10 cellular contexts compared by ENCODE assay signal in genomic region chr3:49687419-49687795, GRCh38. TPM values are rescaled to one million over a fixed set of nuclear protein-coding genes. Genes with fewer than 3 reads are reported as not detected.
A peak's percentile ranks its signal among the peaks of the same experiment; 100 is the strongest.
DNase-seq lines count a peak whose midpoint lies in the region; ATAC-seq, FAIRE-seq and TF ChIP-seq lines count a peak whose summit lies in the region.
"Not testable (repeated sequence)": the region's sequence is repeated elsewhere in the genome, so short reads cannot be mapped to it uniquely, and the experiment has no call there.
"Had no signal": no experiment of that assay in that cellular context is flagged by ENCODE, and none has a peak within 500 bp of the region (broad histone marks: within the 10 kb centered on the region; RNA-seq: fewer than 3 reads in every experiment).

No MANE protein-coding gene starts in this region.

- peaks cover 32% of the 10 kb centered on the region for H3K36me3 Mint-ChIP-seq in CD8-positive, alpha-beta T cell
- peaks cover 14% of the 10 kb centered on the region for H3K36me3 Mint-ChIP-seq in activated CD4-positive, alpha-beta memory T cell treated with anti-CD3 and anti-CD28 coated beads for 36 hours
- H3K36me3 Mint-ChIP-seq in astrocyte (ENCODE audit: low read depth, unreplicated experiment); neural crest cell (ENCODE audit: low read depth): not testable (repeated sequence)

- TF ChIP-seq CTCF in CD8-positive, alpha-beta T cell (IDR thresholded peaks at IDR 0.05); astrocyte (IDR thresholded peaks at IDR 0.05; ENCODE audit: insufficient read depth, low read depth, low read length); hepatocyte (IDR thresholded peaks at IDR 0.05; ENCODE audit: poor library complexity); liver (IDR thresholded peaks at IDR 0.05; ENCODE audit: low read depth, low read length, missing input control); neural crest cell (conservative IDR thresholded peaks at IDR 0.05); suprapubic skin (IDR thresholded peaks at IDR 0.05): not testable (repeated sequence)

- peaks cover 37% of the 10 kb centered on the region for H3K4me1 Mint-ChIP-seq in CD8-positive, alpha-beta T cell (ENCODE audit: low read depth)
- H3K4me1 Mint-ChIP-seq in activated CD4-positive, alpha-beta memory T cell treated with anti-CD3 and anti-CD28 coated beads for 36 hours (ENCODE audit: low read depth), result peaks cover 29% of the 10 kb centered on the region
- not testable (repeated sequence) for H3K4me1 Mint-ChIP-seq in astrocyte (ENCODE audit: low read depth, unreplicated experiment)
- H3K4me1 Mint-ChIP-seq in neural crest cell, result peaks cover 25% of the 10 kb centered on the region

- not testable (repeated sequence) for DNase-seq in CD8-positive, alpha-beta T cell; activated CD4-positive, alpha-beta memory T cell treated with anti-CD3 and anti-CD28 coated beads for 36 hours; astrocyte (ENCODE audit: low read depth); hepatocyte (ENCODE audit: low spot score); neural crest cell (ENCODE audit: low read depth, low spot score); suprapubic skin (ENCODE audit: low spot score in 2 of 2)

- not testable (repeated sequence) for H3K36me3 ChIP-seq in CD8-positive, alpha-beta T cell (ENCODE audit: insufficient read depth, low read length); astrocyte (ENCODE audit: insufficient read depth, low read length); hepatocyte (replicated peaks; ENCODE audit: insufficient read depth, low read depth)
- peaks cover 20% of the 10 kb centered on the region for H3K36me3 ChIP-seq in HUES64 (ENCODE audit: insufficient read depth, low read length)
- H3K36me3 ChIP-seq in liver (ENCODE audit: control insufficient read depth in 4 of 4, insufficient read depth in 3 of 4, low read depth in 1 of 4, low read length in 3 of 4), result peaks cover 14 to 21% (median 18%) of the 10 kb centered on the region in 4 donors
- peaks cover 21% of the 10 kb centered on the region for H3K36me3 ChIP-seq in suprapubic skin

- H3K27ac Mint-ChIP-seq in CD8-positive, alpha-beta T cell; neural crest cell (ENCODE audit: unreplicated experiment): not testable (repeated sequence)
- H3K27ac Mint-ChIP-seq in activated CD4-positive, alpha-beta memory T cell treated with anti-CD3 and anti-CD28 coated beads for 36 hours, result peak overlapping the region; percentile 20
- H3K27ac Mint-ChIP-seq in astrocyte (ENCODE audit: unreplicated experiment), result peak overlapping the region; percentile 58

- CTCF ChIA-PET in CD8-positive, alpha-beta T cell (lab: Charles Lee), result interaction anchor here (1.8 kb wide), 1 partner anchor 10 kb away, joined by 4 read pairs; no protein-coding TSS in a partner anchor
- CTCF ChIA-PET in activated CD4-positive, alpha-beta memory T cell treated with anti-CD3 and anti-CD28 coated beads for 36 hours (lab: Charles Lee), result not testable (repeated sequence)

- H3K79me2 ChIP-seq in astrocyte (ENCODE audit: insufficient read depth, low read length) (peaks cover 20% of the 10 kb centered on the region), hepatocyte (peaks cover 28% of the 10 kb centered on the region)

- H3K4me2 ChIP-seq in astrocyte (ENCODE audit: low read length) (peak overlapping the region; percentile 74), hepatocyte (peak overlapping the region; percentile 75)

- not testable (repeated sequence) for H3K9me2 ChIP-seq in hepatocyte (replicated peaks; ENCODE audit: insufficient read depth)

- POLR2A ChIA-PET in CD8-positive, alpha-beta T cell (lab: Charles Lee); activated CD4-positive, alpha-beta memory T cell treated with anti-CD3 and anti-CD28 coated beads for 36 hours (lab: Charles Lee): not testable (repeated sequence)

- not testable (repeated sequence) for TF ChIP-seq RAD21 in liver (IDR thresholded peaks at IDR 0.05)

- H3K4me1 ChIP-seq in CD8-positive, alpha-beta T cell (ENCODE audit: insufficient read depth, low read length), result peaks cover 22% of the 10 kb centered on the region
- H3K4me1 ChIP-seq in HUES64 (ENCODE audit: insufficient read depth, low read length); hepatocyte (ENCODE audit: insufficient read depth): not testable (repeated sequence)
- H3K4me1 ChIP-seq in astrocyte (ENCODE audit: insufficient read depth, low read length), result peaks cover 11% of the 10 kb centered on the region
- peaks cover 8 to 33% (median 26%) of the 10 kb centered on the region in 4 donors for H3K4me1 ChIP-seq in liver (ENCODE audit: control insufficient read depth in 4 of 4, insufficient read depth in 4 of 4, low read length in 3 of 4)
- H3K4me1 ChIP-seq in suprapubic skin, result peaks cover 48% of the 10 kb centered on the region

- H3K27me3 ChIP-seq in CD8-positive, alpha-beta T cell (ENCODE audit: insufficient read depth, low read length); HUES64 (ENCODE audit: insufficient read depth, low read length); astrocyte (ENCODE audit: insufficient read depth, low read length); hepatocyte; liver (ENCODE audit: control insufficient read depth in 4 of 4, insufficient read depth in 4 of 4, low read length in 3 of 4); suprapubic skin: not testable (repeated sequence)

- 0 out of 2 replicates have a peak overlapping the region, but pooled peaks have one; percentile 82 for H3K9ac ChIP-seq in HUES64 (ENCODE audit: low read depth, low read length)
- H3K9ac ChIP-seq in astrocyte (ENCODE audit: low read length); liver (ENCODE audit: low read depth in 1 of 2, low read length in 2 of 2): not testable (repeated sequence)

- not testable (repeated sequence) for H3K27me3 Mint-ChIP-seq in CD8-positive, alpha-beta T cell (ENCODE audit: low read depth); activated CD4-positive, alpha-beta memory T cell treated with anti-CD3 and anti-CD28 coated beads for 36 hours; astrocyte (ENCODE audit: low read depth, unreplicated experiment)
- H3K27me3 Mint-ChIP-seq in neural crest cell (ENCODE audit: low read depth), result peaks cover 18% of the 10 kb centered on the region

- H3K4me3 Mint-ChIP-seq in CD8-positive, alpha-beta T cell, result peak overlapping the region; percentile 72
- peak overlapping the region; percentile 32 for H3K4me3 Mint-ChIP-seq in activated CD4-positive, alpha-beta memory T cell treated with anti-CD3 and anti-CD28 coated beads for 36 hours
- H3K4me3 Mint-ChIP-seq in astrocyte (ENCODE audit: unreplicated experiment), result peak overlapping the region; percentile 73
- H3K4me3 Mint-ChIP-seq in neural crest cell, result peak overlapping the region; percentile 86

- H3K9me3 Mint-ChIP-seq in CD8-positive, alpha-beta T cell; activated CD4-positive, alpha-beta memory T cell treated with anti-CD3 and anti-CD28 coated beads for 36 hours; astrocyte (ENCODE audit: unreplicated experiment); neural crest cell: not testable (repeated sequence)

- H3K4me3 ChIP-seq in CD8-positive, alpha-beta T cell (ENCODE audit: low read depth, low read length); astrocyte (ENCODE audit: insufficient read depth, low read depth, low read length); hepatocyte: not testable (repeated sequence)
- H3K4me3 ChIP-seq in HUES64 (ENCODE audit: low read length), result peak overlapping the region; percentile 70
- H3K4me3 ChIP-seq in liver (ENCODE audit: low read depth in 1 of 3, low read length in 3 of 3), result peak overlapping the region; percentile 21 to 92 (median 76)
- H3K4me3 ChIP-seq in suprapubic skin, result peak overlapping the region; percentile 47

- WGBS in HUES64, result 89% methylated on average over 13 of the region's 13 CpGs
- 93% methylated on average over 12 of the region's 13 CpGs for WGBS in hepatocyte (ENCODE audit: low lambda C conversion rate, missing lambda C conversion rate)
- WGBS in liver, result 63% methylated on average over 13 of the region's 13 CpGs
- 80% methylated on average over 1 of the region's 13 CpGs for WGBS in suprapubic skin

- not testable (repeated sequence) for TF ChIP-seq EP300 in suprapubic skin (IDR thresholded peaks at IDR 0.05)

- not testable (repeated sequence) for TF ChIP-seq POLR2A in suprapubic skin (IDR thresholded peaks at IDR 0.05)

- not testable (repeated sequence) for ATAC-seq in CD8-positive, alpha-beta T cell

- intact Hi-C loops in CD8-positive, alpha-beta T cell (cut with DNase I, micrococcal nuclease), result loop anchor here in 1 of 2 experiments (5.0 kb wide), 1 partner anchor 100 kb away; the partner anchor contains the start of gene IP6K1
- intact Hi-C loops in activated CD4-positive, alpha-beta memory T cell treated with anti-CD3 and anti-CD28 coated beads for 36 hours (cut with micrococcal nuclease), result not testable (repeated sequence)

- not testable (repeated sequence) for FAIRE-seq in astrocyte (lab: Jason Lieb, UNC)

- not testable (repeated sequence) for H3K27ac ChIP-seq in CD8-positive, alpha-beta T cell (ENCODE audit: low read depth, low read length); HUES64 (ENCODE audit: low read depth, low read length); astrocyte (ENCODE audit: low read depth, low read length); suprapubic skin
- H3K27ac ChIP-seq in hepatocyte, result peak overlapping the region; percentile 70
- H3K27ac ChIP-seq in liver (ENCODE audit: low read depth in 1 of 2, low read length in 2 of 2), result peak overlapping the region; percentile 68 to 88

- not testable (repeated sequence) for H2AFZ ChIP-seq in astrocyte (ENCODE audit: low read depth, low read length); hepatocyte

- H4K20me1 ChIP-seq in astrocyte (ENCODE audit: insufficient read depth, low read length); hepatocyte (ENCODE audit: insufficient read depth, poor library complexity, severe bottlenecking): not testable (repeated sequence)

- H3K9me3 ChIP-seq in CD8-positive, alpha-beta T cell (ENCODE audit: low read length); HUES64 (ENCODE audit: insufficient read depth, low read depth, low read length); astrocyte (ENCODE audit: insufficient read depth, low read depth, low read length); hepatocyte (ENCODE audit: low read depth); liver (ENCODE audit: control insufficient read depth in 4 of 4, low read length in 3 of 4); suprapubic skin: not testable (repeated sequence)

RNA-seq across cellular contexts. Expression of gene MST1, which starts 1.9 kb away (rescaled TPM):
- 1 to 10 TPM; 8.6 to 9.1 TPM for total RNA-seq in CD8-positive, alpha-beta T cell
- 5.4 TPM for polyA plus RNA-seq in HUES64 (2013, experiment 1 of 2)
- polyA plus RNA-seq in HUES64 (2013, experiment 2 of 2), result 5.4 TPM
- 1 to 10 TPM; 8.1 to 8.2 TPM for total RNA-seq in activated CD4-positive, alpha-beta memory T cell treated with anti-CD3 and anti-CD28 coated beads for 36 hours
- total RNA-seq in astrocyte, result 9.3 and 15.1 TPM in 2 replicates
- total RNA-seq in hepatocyte, result 90.3 and 116 TPM in 2 replicates
- polyA plus RNA-seq in hepatocyte, result 137 and 158 TPM in 2 replicates
- total RNA-seq in liver, result 100 to 1,000 TPM; 262 to 551 TPM
- 100 to 1,000 TPM; 509 to 634 TPM for polyA plus RNA-seq in liver
- total RNA-seq in neural crest cell, result 15.0 and 18.1 TPM in 2 replicates
- total RNA-seq in suprapubic skin, result 10 to 100 TPM; 16.7 to 83.4 (median 21.9) TPM

RNA-seq across cellular contexts. Expression of gene RNF123, which starts 1.9 kb away (rescaled TPM):
- total RNA-seq in CD8-positive, alpha-beta T cell, result 10 to 100 TPM; 23.7 to 27.0 TPM
- polyA plus RNA-seq in HUES64 (2013, experiment 1 of 2), result 23.0 TPM
- 26.9 TPM for polyA plus RNA-seq in HUES64 (2013, experiment 2 of 2)
- total RNA-seq in activated CD4-positive, alpha-beta memory T cell treated with anti-CD3 and anti-CD28 coated beads for 36 hours, result 10 to 100 TPM; 21.0 to 29.7 TPM
- total RNA-seq in astrocyte (40.9 and 49.8 TPM in 2 replicates), hepatocyte (27.7 and 32.1 TPM in 2 replicates), liver (100 to 1,000 TPM in 1 of 2 donors, 10 to 100 TPM in 1; 44.0 to 104 TPM), neural crest cell (42.4 and 44.9 TPM in 2 replicates), suprapubic skin (10 to 100 TPM; 23.6 to 88.3 (median 33.9) TPM)
- polyA plus RNA-seq in hepatocyte (34.6 and 39.1 TPM in 2 replicates), liver (10 to 100 TPM; 34.3 to 36.4 TPM)

RNA-seq across cellular contexts. Expression of gene APEH, which starts 13.3 kb away (rescaled TPM):
- 10 to 100 TPM; 40.8 to 48.9 TPM for total RNA-seq in CD8-positive, alpha-beta T cell
- 106 TPM for polyA plus RNA-seq in HUES64 (2013, experiment 1 of 2)
- polyA plus RNA-seq in HUES64 (2013, experiment 2 of 2), result 112 TPM
- total RNA-seq in activated CD4-positive, alpha-beta memory T cell treated with anti-CD3 and anti-CD28 coated beads for 36 hours, result 100 to 1,000 TPM; 141 to 143 TPM
- 80.8 and 91.2 TPM in 2 replicates for total RNA-seq in astrocyte
- 120 and 125 TPM in 2 replicates for total RNA-seq in hepatocyte
- 138 and 148 TPM in 2 replicates for polyA plus RNA-seq in hepatocyte
- 10 to 100 TPM; 91.3 to 94.1 TPM for total RNA-seq in liver
- polyA plus RNA-seq in liver, result 10 to 100 TPM; 65.1 to 83.8 TPM
- 150 and 162 TPM in 2 replicates for total RNA-seq in neural crest cell
- 100 to 1,000 TPM in 1 of 4 donors, 10 to 100 TPM in 3; 81.8 to 103 (median 91.2) TPM for total RNA-seq in suprapubic skin

RNA-seq across cellular contexts. Expression of gene AMIGO3, which starts 32.1 kb away (rescaled TPM):
- total RNA-seq in CD8-positive, alpha-beta T cell, result 1 to 10 TPM; 1.5 to 3.5 TPM
- polyA plus RNA-seq in HUES64 (2013, experiment 1 of 2), result 1.9 TPM
- polyA plus RNA-seq in HUES64 (2013, experiment 2 of 2), result 3.0 TPM
- total RNA-seq in activated CD4-positive, alpha-beta memory T cell treated with anti-CD3 and anti-CD28 coated beads for 36 hours, result not detected
- total RNA-seq in astrocyte, result 0.16 TPM in 1 of 2 replicates, not detected in the other
- total RNA-seq in hepatocyte, result 0.57 and 0.76 TPM in 2 replicates
- polyA plus RNA-seq in hepatocyte, result 1.7 and 2.4 TPM in 2 replicates
- total RNA-seq in liver, result not detected
- 1 to 10 TPM in 1 of 2 donors, under 1 TPM in 1; 0.11 to 1.1 TPM for polyA plus RNA-seq in liver
- total RNA-seq in neural crest cell, result 0.89 and 0.96 TPM in 2 replicates
- 1 to 10 TPM; 1.6 to 3.8 (median 2.5) TPM for total RNA-seq in suprapubic skin
- total RNA-seq: GM23248, MCF 10A had no signal

RNA-seq across cellular contexts. Expression of gene GMPPB, which starts 36.3 kb away (rescaled TPM):
- total RNA-seq in CD8-positive, alpha-beta T cell, result 10 to 100 TPM; 34.9 to 36.6 TPM
- polyA plus RNA-seq in HUES64 (2013, experiment 1 of 2), result 20.6 TPM
- polyA plus RNA-seq in HUES64 (2013, experiment 2 of 2), result 17.6 TPM
- 10 to 100 TPM; 41.0 to 45.4 TPM for total RNA-seq in activated CD4-positive, alpha-beta memory T cell treated with anti-CD3 and anti-CD28 coated beads for 36 hours
- total RNA-seq in astrocyte (21.4 and 24.6 TPM in 2 replicates), hepatocyte (24.3 and 31.5 TPM in 2 replicates), liver (10 to 100 TPM; 12.6 to 57.7 TPM), neural crest cell (40.1 and 46.1 TPM in 2 replicates), suprapubic skin (10 to 100 TPM; 14.0 to 25.0 (median 17.3) TPM)
- polyA plus RNA-seq in hepatocyte (41.0 and 48.7 TPM in 2 replicates), liver (10 to 100 TPM; 13.4 to 57.8 TPM)

Comparison
In these comparisons a context has a peak if more than half of its experiments do, and no peak if none do; other contexts are left out.
1. H3K4me3 Mint-ChIP-seq: peak in every context shown above with its lines; median percentile 86 in neural crest cell; 73 in astrocyte; 72 in CD8-positive, alpha-beta T cell; 32 in activated CD4-positive, alpha-beta memory T cell treated with anti-CD3 and anti-CD28 coated beads for 36 hours.